In the genomic region with DNA sequence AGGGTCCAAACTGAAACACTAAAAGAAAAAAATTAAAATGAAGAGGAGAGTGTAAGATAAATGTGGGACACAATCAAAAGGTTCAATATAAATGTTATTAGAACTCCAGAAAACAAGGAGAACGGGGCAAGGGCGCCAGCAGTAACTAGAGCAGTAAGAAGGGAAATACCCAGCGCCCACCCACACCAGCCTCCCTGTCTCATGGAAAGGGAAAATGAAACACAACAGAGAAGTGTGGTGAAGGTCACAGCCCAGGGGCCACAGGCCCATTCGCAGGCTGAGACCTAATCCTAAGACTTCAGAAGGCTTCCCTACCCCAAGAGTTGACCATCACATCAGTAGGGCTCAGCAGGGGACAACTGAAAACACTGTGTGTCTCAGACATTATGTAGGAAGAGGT, we compare ENCODE assay signal across 18 cellular contexts.
"Had no signal": no experiment of that assay in that cellular context is flagged by ENCODE, and none has a peak within 500 bp of the region (broad histone marks: within the 10 kb centered on the region; RNA-seq: fewer than 3 reads in every experiment).

No MANE protein-coding gene starts in this region.

- H3K36me3 ChIP-seq: esophagus squamous epithelium, left lung, tibial nerve had no signal

- DNase-seq: activated CD8-positive, alpha-beta memory T cell treated with anti-CD3 and anti-CD28 coated beads, Interleukin-2, amount 10 ng/mL, durations not matched to agents 7 days and 5 days; activated gamma-delta T cell; activated naive CD8-positive, alpha-beta T cell treated with anti-CD3 and anti-CD28 coated beads, Interleukin-2, amount 10 ng/mL, durations not matched to agents 7 days and 5 days; activated T-cell treated with anti-CD3 and anti-CD28 coated beads, Interleukin-2, amount 50 U/mL, for 24 hours; aorta; cerebellar nuclear complex; effector CD8-positive, alpha-beta T cell; esophagus squamous epithelium; hippocampal formation; kidney; mesendoderm; retina; SHP77 treated with DMSO at 0.1 percent for 48 hours; substantia nigra had no signal

- H3K4me3 Mint-ChIP-seq: activated CD8-positive, alpha-beta memory T cell treated with anti-CD3 and anti-CD28 coated beads, Interleukin-2, amount 10 ng/mL, durations not matched to agents 7 days and 5 days; activated naive CD8-positive, alpha-beta T cell treated with anti-CD3 and anti-CD28 coated beads, Interleukin-2, amount 10 ng/mL, durations not matched to agents 7 days and 5 days; activated T-cell treated with anti-CD3 and anti-CD28 coated beads, Interleukin-2, amount 50 U/mL, for 24 hours; natural killer cell treated with Interleukin-12 subunit alpha and Interleukin-12 subunit beta and Interleukin-15 and Interleukin-18, amount 100 ng/mL, for 72 hours had no signal

- H3K9me3 ChIP-seq: esophagus squamous epithelium, left lung had no signal

- H3K9me3 Mint-ChIP-seq: activated T-cell treated with anti-CD3 and anti-CD28 coated beads, Interleukin-2, amount 50 U/mL, for 24 hours; natural killer cell treated with Interleukin-12 subunit alpha and Interleukin-12 subunit beta and Interleukin-15 and Interleukin-18, amount 100 ng/mL, for 72 hours had no signal

- H3K4me1 ChIP-seq: tibial nerve had no signal

- H3K36me3 Mint-ChIP-seq: activated CD8-positive, alpha-beta memory T cell treated with anti-CD3 and anti-CD28 coated beads, Interleukin-2, amount 10 ng/mL, durations not matched to agents 7 days and 5 days; activated naive CD8-positive, alpha-beta T cell treated with anti-CD3 and anti-CD28 coated beads, Interleukin-2, amount 10 ng/mL, durations not matched to agents 7 days and 5 days; natural killer cell treated with Interleukin-12 subunit alpha and Interleukin-12 subunit beta and Interleukin-15 and Interleukin-18, amount 100 ng/mL, for 72 hours had no signal

- H3K4me1 Mint-ChIP-seq: activated CD8-positive, alpha-beta memory T cell treated with anti-CD3 and anti-CD28 coated beads, Interleukin-2, amount 10 ng/mL, durations not matched to agents 7 days and 5 days; activated naive CD8-positive, alpha-beta T cell treated with anti-CD3 and anti-CD28 coated beads, Interleukin-2, amount 10 ng/mL, durations not matched to agents 7 days and 5 days had no signal

- H3K4me3 ChIP-seq: esophagus squamous epithelium, left lung, tibial nerve had no signal

- H3K27ac Mint-ChIP-seq: activated CD8-positive, alpha-beta memory T cell treated with anti-CD3 and anti-CD28 coated beads, Interleukin-2, amount 10 ng/mL, durations not matched to agents 7 days and 5 days; activated naive CD8-positive, alpha-beta T cell treated with anti-CD3 and anti-CD28 coated beads, Interleukin-2, amount 10 ng/mL, durations not matched to agents 7 days and 5 days; activated T-cell treated with anti-CD3 and anti-CD28 coated beads, Interleukin-2, amount 50 U/mL, for 24 hours; natural killer cell treated with Interleukin-12 subunit alpha and Interleukin-12 subunit beta and Interleukin-15 and Interleukin-18, amount 100 ng/mL, for 72 hours had no signal

- H3K27me3 ChIP-seq: tibial nerve had no signal

- ATAC-seq: activated CD8-positive, alpha-beta memory T cell treated with anti-CD3 and anti-CD28 coated beads, Interleukin-2, amount 10 ng/mL, durations not matched to agents 7 days and 5 days; left lung; natural killer cell treated with Interleukin-12 subunit alpha and Interleukin-12 subunit beta and Interleukin-15 and Interleukin-18, amount 100 ng/mL, for 72 hours; SK-N-SH treated with all-trans-retinoic acid at 6 μM for 48 hours had no signal
